In genomic region chr10:73708122-73708521, GRCh38 we compare ENCODE assay signal across 11 cellular contexts. TPM values are rescaled to one million over a fixed set of nuclear protein-coding genes. Genes with fewer than 3 reads are reported as not detected.
"Had no signal": no experiment of that assay in that cellular context is flagged by ENCODE, and none has a peak within 500 bp of the region (broad histone marks: within the 10 kb centered on the region; RNA-seq: fewer than 3 reads in every experiment).

No MANE protein-coding gene starts in this region.

RNA-seq across cellular contexts. Expression of gene SYNPO2L, which starts 52.3 kb away (rescaled TPM):
- total RNA-seq: activated B cell treated with CpG ODN at 0.5 μM for 24 hours; activated CD4-positive, alpha-beta memory T cell treated with anti-CD3 and anti-CD28 coated beads, Interleukin-2, amount 10 ng/mL, durations not matched to agents 7 days and 5 days; activated CD4-positive, alpha-beta T cell treated with anti-CD3 and anti-CD28 coated beads, Interleukin-2, amount 10 ng/mL, durations not matched to agents 7 days and 5 days; activated CD8-positive, alpha-beta memory T cell treated with anti-CD3 and anti-CD28 coated beads for 36 hours; activated naive CD4-positive, alpha-beta T cell treated with anti-CD3 and anti-CD28 coated beads for 36 hours; activated naive CD4-positive, alpha-beta T cell treated with anti-CD3 and anti-CD28 coated beads, Interleukin-2, amount 50 U/mL, for 72 hours; activated naive CD8-positive, alpha-beta T cell treated with anti-CD3 and anti-CD28 coated beads for 36 hours; activated T-cell treated with anti-CD3 and anti-CD28 coated beads, Interleukin-2, amount 50 U/mL, for 72 hours; activated T-helper 17 cell treated with anti-CD3 and anti-CD28 coated beads, Interleukin-2, amount 50 U/mL, for 72 hours; ascending aorta; bronchial epithelial cell had no signal
